In the genomic region with DNA sequence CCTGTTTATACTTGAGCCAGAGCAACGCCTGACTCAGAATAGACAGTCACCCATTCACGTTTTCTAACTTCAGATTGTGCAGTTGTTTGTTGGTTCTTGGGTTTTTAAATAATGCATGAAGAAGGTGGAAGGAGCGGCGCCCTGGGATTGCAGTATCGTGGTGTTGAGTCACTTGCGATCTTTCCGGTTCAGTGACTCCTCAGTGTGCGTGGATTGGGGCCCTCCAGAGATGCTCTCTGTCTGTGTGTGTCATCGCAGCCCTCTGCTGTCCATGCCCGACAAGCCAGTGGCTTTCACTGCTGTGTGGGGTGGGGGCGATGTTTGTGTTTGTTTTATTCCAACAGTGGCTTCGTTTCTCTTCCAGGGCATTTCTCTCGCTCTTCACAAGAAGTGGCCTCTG, we compare ENCODE assay signal across 8 cellular contexts.
DNase-seq lines count a peak whose midpoint lies in the region; ATAC-seq and TF ChIP-seq lines count a peak whose summit lies in the region.

No MANE protein-coding gene starts in this region.

- H3K9ac ChIP-seq in SK-N-SH (no peak overlapping the region), smooth muscle cell (ENCODE audit: low read depth) (peak overlapping the region; percentile 59)

- no peaks in the 10 kb centered on the region for H3K9me3 ChIP-seq in SK-N-SH
- H3K9me3 ChIP-seq in smooth muscle cell (replicated peaks; ENCODE audit: low read depth): no peaks in the 10 kb centered on the region

- H3K27me3 ChIP-seq in SK-N-SH (ENCODE audit: insufficient read depth) (no peaks in the 10 kb centered on the region), smooth muscle cell (ENCODE audit: low read depth) (no peaks in the 10 kb centered on the region)

- no peak for ATAC-seq in GM19328 (IDR thresholded peaks at IDR 0.05; ENCODE audit: unreplicated experiment)
- no peak for ATAC-seq in GM19324 (IDR thresholded peaks at IDR 0.05; ENCODE audit: low FRiP score, unreplicated experiment)

- H4K20me1 ChIP-seq in SK-N-SH (ENCODE audit: insufficient read depth) (peaks cover 16% of the 10 kb centered on the region; the same call in 1 of the 2 replicates), smooth muscle cell (ENCODE audit: low read depth) (peaks cover 49% of the 10 kb centered on the region)

- peaks cover 28% of the 10 kb centered on the region for H3K79me2 ChIP-seq in SK-N-SH (ENCODE audit: insufficient read depth)
- peaks cover 30% of the 10 kb centered on the region for H3K79me2 ChIP-seq in smooth muscle cell (ENCODE audit: low read depth)

- DNase-seq in ELF-1 (ENCODE audit: low read depth, low spot score) (peak; percentile 44), SK-N-SH (no peak), dermis blood vessel endothelial cell (peak; percentile 59), smooth muscle cell (lab: John Stamatoyannopoulos, UW; ENCODE audit: unreplicated experiment) (peak; percentile 32), SK-N-DZ (ENCODE audit: low spot score) (no peak), T-helper 9 cell (no peak)

- peak; percentile 38 for TF ChIP-seq RAD21 in SK-N-SH (IDR thresholded peaks at IDR 0.05; ENCODE audit: low read length)

- no peak overlapping the region for H3K4me2 ChIP-seq in SK-N-SH
- H3K4me2 ChIP-seq in smooth muscle cell: peak overlapping the region; percentile 78

- CTCF ChIA-PET in SK-N-SH (lab: Yijun Ruan, JAX): no interaction called here

- H3K4me3 ChIP-seq in SK-N-SH (ENCODE audit: low read depth in 2 of 2, low read length in 1 of 2) (no peak overlapping the region), smooth muscle cell (peak overlapping the region; percentile 20)

- H3K27ac ChIP-seq in SK-N-SH (ENCODE audit: low read depth in 2 of 2, low read length in 1 of 2): no peak overlapping the region
- peak overlapping the region; percentile 83 for H3K27ac ChIP-seq in smooth muscle cell (ENCODE audit: low read depth)

- H3F3A ChIP-seq in SK-N-SH (replicated peaks; ENCODE audit: insufficient read depth): peaks cover 5% of the 10 kb centered on the region
- H3F3A ChIP-seq in smooth muscle cell (ENCODE audit: low read depth): peaks cover 11% of the 10 kb centered on the region

- POLR2A ChIA-PET in SK-N-SH (lab: Yijun Ruan, JAX): no interaction called here

- no peak overlapping the region for H2AFZ ChIP-seq in SK-N-SH (ENCODE audit: low read depth)
- no peak overlapping the region for H2AFZ ChIP-seq in smooth muscle cell (ENCODE audit: low read depth)

- no peak for TF ChIP-seq EP300 in SK-N-SH (IDR thresholded peaks at IDR 0.05; ENCODE audit: borderline replicate concordance in 1 of 2, low read depth in 1 of 2, low read length in 1 of 2)

- H3K9me2 ChIP-seq in SK-N-SH: no peaks in the 10 kb centered on the region

- H3K4me1 ChIP-seq in SK-N-SH (ENCODE audit: control insufficient read depth in 1 of 2, insufficient read depth in 2 of 2, low read depth in 1 of 2, low read length in 1 of 2) (no peaks in the 10 kb centered on the region; a peak in 1 of 4 replicates), smooth muscle cell (ENCODE audit: low read depth) (peaks cover 14% of the 10 kb centered on the region)

- WGBS in SK-N-SH (ENCODE audit: low lambda C conversion rate): 82% methylated on average over 11 of the region's 13 CpGs
- WGBS in smooth muscle cell (ENCODE audit: low lambda C conversion rate): 11% methylated on average over 13 of the region's 13 CpGs

- TF ChIP-seq CTCF in SK-N-SH (IDR thresholded peaks at IDR 0.05): no peak
- peak; percentile 23 for TF ChIP-seq CTCF in smooth muscle cell (IDR thresholded peaks at IDR 0.05; ENCODE audit: borderline replicate concordance, insufficient read depth, poor library complexity, severe bottlenecking)

- H3K36me3 ChIP-seq in SK-N-SH (replicated peaks in 1 of 2; ENCODE audit: control insufficient read depth in 1 of 2, insufficient read depth in 2 of 2, low read length in 1 of 2) (no peaks in the 10 kb centered on the region), smooth muscle cell (ENCODE audit: low read depth) (no peaks in the 10 kb centered on the region)

TF ChIP-seq in SK-N-SH, 30 proteins besides CTCF, POLR2A, EP300 and RAD21:
- no peak for TF ChIP-seq FOXJ3 (CRISPR knock-in tag; IDR thresholded peaks at IDR 0.05)
- TF ChIP-seq MEF2A (IDR thresholded peaks at IDR 0.05; ENCODE audit: borderline replicate concordance, low read depth): no peak
- TF ChIP-seq GABPA (IDR thresholded peaks at IDR 0.05; ENCODE audit: low read depth): no peak
- TF ChIP-seq ZBTB33 (IDR thresholded peaks at IDR 0.05; ENCODE audit: borderline replicate concordance, low read depth): no peak
- no peak for TF ChIP-seq NFIC (IDR thresholded peaks at IDR 0.05; ENCODE audit: borderline replicate concordance)
- TF ChIP-seq, protein P1, sequence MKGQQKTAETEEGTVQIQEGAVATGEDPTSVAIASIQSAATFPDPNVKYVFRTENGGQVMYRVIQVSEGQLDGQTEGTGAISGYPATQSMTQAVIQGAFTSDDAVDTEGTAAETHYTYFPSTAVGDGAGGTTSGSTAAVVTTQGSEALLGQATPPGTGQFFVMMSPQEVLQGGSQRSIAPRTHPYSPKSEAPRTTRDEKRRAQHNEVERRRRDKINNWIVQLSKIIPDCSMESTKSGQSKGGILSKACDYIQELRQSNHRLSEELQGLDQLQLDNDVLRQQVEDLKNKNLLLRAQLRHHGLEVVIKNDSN (IDR thresholded peaks at IDR 0.05; ENCODE audit: borderline replicate concordance, low read depth): no peak
- TF ChIP-seq REST (IDR thresholded peaks at IDR 0.05; ENCODE audit: low read depth, low read length): no peak
- no peak for TF ChIP-seq FOXM1 (IDR thresholded peaks at IDR 0.05; ENCODE audit: low read depth)
- no peak for TF ChIP-seq GATA2 (CRISPR knock-in tag; IDR thresholded peaks at IDR 0.05)
- no peak for TF ChIP-seq RFX5 (IDR thresholded peaks at IDR 0.05; ENCODE audit: low read length)
- no peak for TF ChIP-seq TCF12 (IDR thresholded peaks at IDR 0.05)
- TF ChIP-seq POLR2AphosphoS5 (IDR thresholded peaks at IDR 0.05; ENCODE audit: low read depth, low read length): no peak
- TF ChIP-seq YY1 (IDR thresholded peaks at IDR 0.05; ENCODE audit: low read depth): no peak

Comparison
In these comparisons a context has a peak if more than half of its experiments do, and no peak if none do; other contexts are left out.
1. DNase-seq: peak in ELF-1 (single experiment), dermis blood vessel endothelial cell (single experiment) and smooth muscle cell (single experiment); none in SK-N-SH (single experiment), SK-N-DZ (single experiment) and T-helper 9 cell (single experiment).